ENCODE assay signal across 23 cellular contexts in genomic region chr10:95499482-95499989, GRCh38.
DNase-seq lines count a peak whose midpoint lies in the region; ATAC-seq, FAIRE-seq and TF ChIP-seq lines count a peak whose summit lies in the region.
"Had no signal": no experiment of that assay in that cellular context is flagged by ENCODE, and none has a peak within 500 bp of the region (broad histone marks: within the 10 kb centered on the region; RNA-seq: fewer than 3 reads in every experiment).

No MANE protein-coding gene starts in this region.

- no peak overlapping the region for H2AK5ac ChIP-seq in H9 (ENCODE audit: insufficient read length, low read length)

- no peak for FAIRE-seq in HepG2 (lab: Jason Lieb, UNC)

- WGBS in H9 (ENCODE audit: extremely low coverage, insufficient read length, low lambda C conversion rate), result no CpG with 5 or more reads among the region's 6 CpGs
- WGBS in HepG2 (ENCODE audit: low lambda C conversion rate), result 35% methylated on average over 6 of the region's 6 CpGs
- 34 to 62% (median 50%) methylated on average over 6 of the region's 6 CpGs for WGBS in stomach, 5 donors

- H3K4me3 ChIP-seq in HepG2 (replicated peaks in 1 of 3; ENCODE audit: insufficient read depth in 1 of 3, low read depth in 2 of 3, low read length in 3 of 3) (no peak overlapping the region), stomach (no peak overlapping the region)
- H3K4me3 ChIP-seq: GM23248, lung had no signal

- H3K27me3 ChIP-seq in H9 (ENCODE audit: insufficient read depth, low read length) (no peaks in the 10 kb centered on the region), HepG2 (ENCODE audit: control insufficient read depth in 1 of 2, insufficient read depth in 2 of 2, low read length in 2 of 2) (no peaks in the 10 kb centered on the region), stomach (no peaks in the 10 kb centered on the region)
- H3K27me3 ChIP-seq: foreskin keratinocyte had no signal

- no peak overlapping the region for H2BK5ac ChIP-seq in H9 (ENCODE audit: insufficient read length, low read length)

- peaks cover 40 to 49% of the 10 kb centered on the region in 2 experiments for H3K4me1 Mint-ChIP-seq in H9
- H3K4me1 Mint-ChIP-seq: activated B cell treated with CpG ODN at 0.5 μM for 24 hours had no signal

- no peak overlapping the region for H2BK20ac ChIP-seq in H9 (ENCODE audit: low read depth, low read length, poor library complexity, severe bottlenecking)

- 0 out of 2 replicates have a peak, but pooled peaks cover 2% of the 10 kb centered on the region for H3K79me2 ChIP-seq in H9 (ENCODE audit: insufficient read depth, low read length)
- H3K79me2 ChIP-seq in HepG2 (ENCODE audit: insufficient read depth, low read length), result peaks cover 65% of the 10 kb centered on the region

- no peak overlapping the region for H3K18ac ChIP-seq in H9 (ENCODE audit: insufficient read length, low read depth, low read length)

- H3K4me2 ChIP-seq in H9 (ENCODE audit: insufficient read depth, insufficient read length, low read length) (no peak overlapping the region), HepG2 (ENCODE audit: low read depth, low read length) (peak overlapping the region; percentile 34; the same call in 1 of the 2 replicates)

- DNase-seq in H9 (no peak), caudate nucleus (lab: John Stamatoyannopoulos, UW) (no peak), HepG2 (ENCODE audit: low spot score) (peak; percentile 73), stomach (no peak), NCI-H2227 treated with DMSO at 0.1 percent for 48 hours (lab: John Stamatoyannopoulos, UW) (no peak), NCI-H446 treated with DMSO at 0.1 percent for 48 hours (lab: John Stamatoyannopoulos, UW) (no peak)
- no peak for DNase-seq in activated CD4-positive, CD25-positive, alpha-beta regulatory T cell treated with anti-CD3 and anti-CD28 coated beads, Interleukin-2, amount 50 U/mL, for 72 hours
- DNase-seq: activated B cell treated with CpG ODN at 0.5 μM for 24 hours; activated CD4-positive, alpha-beta T cell treated with anti-CD3 and anti-CD28 coated beads, Interleukin-2, amount 50 U/mL, for 48 hours; activated CD8-positive, alpha-beta memory T cell treated with anti-CD3 and anti-CD28 coated beads, Interleukin-2, amount 50 U/mL, for 48 hours; C1 segment of cervical spinal cord; EL; foreskin keratinocyte; GM23248; hippocampal formation; NCI-H1436; NCI-H2171; NCI-H774; nucleus accumbens; stimulated activated CD4-positive, alpha-beta T cell treated with anti-CD3 and anti-CD28 coated beads, Interleukin-12 subunit alpha, Interleukin-12 subunit beta, amount 100 ng/mL, for 4 hours had no signal

- no peaks in the 10 kb centered on the region for H3K36me3 ChIP-seq in HepG2 (replicated peaks in 1 of 2; ENCODE audit: control insufficient read depth in 1 of 2, insufficient read depth in 2 of 2, low read length in 2 of 2)
- no peaks in the 10 kb centered on the region for H3K36me3 ChIP-seq in stomach

- H4K5ac ChIP-seq in H9 (ENCODE audit: insufficient read length, low read depth, low read length), result no peak overlapping the region

- no peak overlapping the region for H3K14ac ChIP-seq in H9 (ENCODE audit: insufficient read depth, low read length)

- H4K20me1 ChIP-seq in H9 (ENCODE audit: control insufficient read depth, insufficient read depth, insufficient read length), result no peaks in the 10 kb centered on the region
- H4K20me1 ChIP-seq in HepG2 (ENCODE audit: insufficient read depth, low read length), result no peaks in the 10 kb centered on the region

- H3K79me1 ChIP-seq in H9 (ENCODE audit: insufficient read depth, low read depth, low read length, poor library complexity, severe bottlenecking), result no peaks in the 10 kb centered on the region

- H4K91ac ChIP-seq in H9 (ENCODE audit: insufficient read length, low read depth, low read length), result no peak overlapping the region

- H3K27ac Mint-ChIP-seq in H9, result peak overlapping the region in 2 of 3 experiments; percentile 8 to 38; a peak in 2 of 7 replicates
- H3K27ac Mint-ChIP-seq: activated B cell treated with CpG ODN at 0.5 μM for 24 hours had no signal

- POLR2A ChIA-PET in HepG2 (lab: Yijun Ruan, JAX), result interaction anchor here (0.7 to 1.2 kb wide), 3 partner anchors 17 to 29 kb away, joined by 3 to 4 read pairs (median 3); no protein-coding TSS in a partner anchor

- H3K9ac ChIP-seq in H9 (ENCODE audit: extremely low read depth, insufficient read length, low read length) (no peak overlapping the region), HepG2 (ENCODE audit: insufficient read depth, low read depth, low read length) (no peak overlapping the region)
- H3K9ac ChIP-seq: GM23248 had no signal

- H3K56ac ChIP-seq in H9 (ENCODE audit: insufficient read length, low read depth, low read length), result no peak overlapping the region

- no peak overlapping the region; a peak in 1 of 5 replicates for H3K4me3 Mint-ChIP-seq in H9
- H3K4me3 Mint-ChIP-seq: activated B cell treated with CpG ODN at 0.5 μM for 24 hours had no signal

- H3K27ac ChIP-seq in H9 (ENCODE audit: insufficient read length, low read depth, low read length) (no peak overlapping the region), caudate nucleus (ENCODE audit: low read depth, low read length) (peak overlapping the region; percentile 27), HepG2 (ENCODE audit: extremely low read length, insufficient read depth, low read length) (peak overlapping the region; percentile 43), stomach (peak overlapping the region in 4 of 5 donors; percentile 42 to 95 (median 87))
- H3K27ac ChIP-seq: foreskin keratinocyte, GM23248, HL-60 had no signal

- H3K4me1 ChIP-seq in H9 (ENCODE audit: insufficient read depth, low read length) (peaks cover 5% of the 10 kb centered on the region; the same call in 1 of the 2 replicates), HepG2 (ENCODE audit: insufficient read depth, low read length) (peaks cover 66% of the 10 kb centered on the region), stomach (peaks cover 51 to 85% (median 64%) of the 10 kb centered on the region in 4 donors)

- no peaks in the 10 kb centered on the region for H3K27me3 Mint-ChIP-seq in H9 (ENCODE audit: low read depth)

- H3K9me3 ChIP-seq in H9 (ENCODE audit: control insufficient read depth, low read depth, low read length), result no peaks in the 10 kb centered on the region
- H3K9me3 ChIP-seq in HepG2 (ENCODE audit: low read length), result no peaks in the 10 kb centered on the region
- no peaks in the 10 kb centered on the region for H3K9me3 ChIP-seq in stomach

- TF ChIP-seq RAD21 in HepG2 (CRISPR knock-in tag; IDR thresholded peaks at IDR 0.05), result no peak

- CTCF ChIA-PET in HepG2 (lab: Yijun Ruan, JAX; ENCODE audit: low intra/inter-chr PET ratio, low total read pairs), result no interaction called here

- H3K9me3 Mint-ChIP-seq in H9, result no peaks in the 10 kb centered on the region; a peak in 1 of 5 replicates
- H3K9me3 Mint-ChIP-seq: activated B cell treated with CpG ODN at 0.5 μM for 24 hours had no signal

- H2BK12ac ChIP-seq in H9 (ENCODE audit: insufficient read length, low read depth, low read length), result no peak overlapping the region

- ATAC-seq in HepG2 (no peak), HG03039 (IDR thresholded peaks at IDR 0.05; ENCODE audit: unreplicated experiment) (no peak)
- ATAC-seq: foreskin keratinocyte had no signal

- in situ Hi-C loops in HepG2 (cut with HindIII; ENCODE audit: extremely low pct_ligation_motif_present, low pct_unique_long_range_greater_than_20kb), result no loop called here

- H3K4ac ChIP-seq in H9 (ENCODE audit: low read depth, low read length), result no peak overlapping the region

- TF ChIP-seq CTCF in H9 (conservative IDR thresholded peaks at IDR 0.05) (no peak), HepG2 (CRISPR knock-in tag; IDR thresholded peaks at IDR 0.05) (no peak), stomach (IDR thresholded peaks at IDR 0.05) (no peak)

- intact Hi-C loops in HepG2 (cut with micrococcal nuclease; ENCODE audit: unreplicated experiment), result no loop called here
- intact Hi-C loops in stomach (cut with DNase I; ENCODE audit: low total_unique reads), result no loop called here

- no peak overlapping the region for H2BK15ac ChIP-seq in H9 (ENCODE audit: low read depth, low read length)

- H3K36me3 Mint-ChIP-seq in H9 (ENCODE audit: insufficient read depth in 1 of 3, low read depth in 3 of 3), result peaks cover 0 to 2% (median 0%) of the 10 kb centered on the region in 3 experiments; a peak in 1 of 7 replicates

- H4K8ac ChIP-seq in H9 (replicated peaks; ENCODE audit: insufficient read length, low read depth, low read length), result no peak overlapping the region

- no peaks in the 10 kb centered on the region for H3K23me2 ChIP-seq in H9 (ENCODE audit: insufficient read length, low read depth, low read length, poor library complexity, severe bottlenecking)

- no peak overlapping the region for H3K23ac ChIP-seq in H9 (ENCODE audit: insufficient read length, low read depth, low read length)

- no peak overlapping the region for H2BK120ac ChIP-seq in H9 (ENCODE audit: low read depth, low read length, poor library complexity, severe bottlenecking)

- TF ChIP-seq EP300 in HepG2 (IDR thresholded peaks at IDR 0.05; ENCODE audit: low read depth in 2 of 2, low read length in 2 of 2), result peak in 1 of 2 experiments; percentile 41; a peak in 1 of 4 replicates
- no peak for TF ChIP-seq EP300 in HepG2 (CRISPR knock-in tag; IDR thresholded peaks at IDR 0.05; ENCODE audit: borderline replicate concordance)
- TF ChIP-seq EP300 in stomach (IDR thresholded peaks at IDR 0.05), result no peak

- H2AFZ ChIP-seq in H9 (ENCODE audit: low read length) (no peak overlapping the region), HepG2 (ENCODE audit: low read length) (no peak overlapping the region)
- H2AFZ ChIP-seq: GM23248 had no signal

- H3T11ph ChIP-seq in H9 (ENCODE audit: low read length), result no peak overlapping the region

- BruUV-seq in HepG2 (replicated peaks; lab: Mats Ljungman, UMichigan), result no TSS peak

- TF ChIP-seq POLR2A in HepG2 (IDR thresholded peaks at IDR 0.05; ENCODE audit: insufficient read depth in 1 of 2, low read depth in 2 of 2, low read length in 2 of 2) (no peak), stomach (IDR thresholded peaks at IDR 0.05) (no peak)

TF ChIP-seq in HepG2, 621 proteins besides CTCF, POLR2A, EP300 and RAD21 (continues in another document):
- TF ChIP-seq ONECUT2 (CRISPR knock-in tag; IDR thresholded peaks at IDR 0.05), result no peak
